8 cellular contexts compared by ENCODE assay signal in genomic region chr19:40801449-40802299, GRCh38. TPM values are rescaled to one million over a fixed set of nuclear protein-coding genes. Genes with fewer than 3 reads are reported as not detected.
DNase-seq lines count a peak whose midpoint lies in the region; ATAC-seq and TF ChIP-seq lines count a peak whose summit lies in the region.
"Had no signal": no experiment of that assay in that cellular context is flagged by ENCODE, and none has a peak within 500 bp of the region (broad histone marks: within the 10 kb centered on the region; RNA-seq: fewer than 3 reads in every experiment).

No MANE protein-coding gene starts in this region.

- no peaks in the 10 kb centered on the region for H3K27me3 Mint-ChIP-seq in activated T-helper 17 cell treated with anti-CD3 and anti-CD28 coated beads, Interleukin-2, amount 50 U/mL, for 72 hours
- H3K27me3 Mint-ChIP-seq in stimulated activated naive CD8-positive, alpha-beta T cell treated with anti-CD3 and anti-CD28 coated beads, Interleukin-15, amount 100 ng/mL, for 72 hours = no peaks in the 10 kb centered on the region

- H3K27ac Mint-ChIP-seq in activated T-helper 17 cell treated with anti-CD3 and anti-CD28 coated beads, Interleukin-2, amount 50 U/mL, for 72 hours = peak overlapping the region; percentile 89
- peak overlapping the region; percentile 89 to 97 for H3K27ac Mint-ChIP-seq in stimulated activated naive CD8-positive, alpha-beta T cell treated with anti-CD3 and anti-CD28 coated beads, Interleukin-15, amount 100 ng/mL, for 72 hours

- H3K27ac ChIP-seq in HEK293 (ENCODE audit: extremely low read depth, low read depth, low read length) = peak overlapping the region; percentile 67; the same call in 1 of the 2 replicates

- H3K4me3 ChIP-seq in HEK293 (ENCODE audit: low read depth, low read length) = no peak overlapping the region
- H3K4me3 ChIP-seq in iPS-18c (ENCODE audit: insufficient read depth, low read depth, low read length) = peak overlapping the region; percentile 20; the same call in 1 of the 2 replicates

- peaks cover 35 to 52% of the 10 kb centered on the region in 2 experiments for H3K36me3 ChIP-seq in HEK293 (ENCODE audit: control insufficient read depth in 2 of 2, insufficient read depth in 1 of 2, low read length in 2 of 2)

- peak overlapping the region; percentile 94 for H3K4me3 Mint-ChIP-seq in activated T-helper 17 cell treated with anti-CD3 and anti-CD28 coated beads, Interleukin-2, amount 50 U/mL, for 72 hours
- H3K4me3 Mint-ChIP-seq in stimulated activated naive CD8-positive, alpha-beta T cell treated with anti-CD3 and anti-CD28 coated beads, Interleukin-15, amount 100 ng/mL, for 72 hours = peak overlapping the region; percentile 99 to 100

- no peaks in the 10 kb centered on the region for H3K9me3 ChIP-seq in HEK293 (ENCODE audit: control insufficient read depth, insufficient read depth, low read depth, low read length)
- no peaks in the 10 kb centered on the region for H3K9me3 ChIP-seq in iPS-18c (ENCODE audit: control insufficient read depth, insufficient read depth, low read length)

- peaks cover 71% of the 10 kb centered on the region for H3K36me3 Mint-ChIP-seq in activated T-helper 17 cell treated with anti-CD3 and anti-CD28 coated beads, Interleukin-2, amount 50 U/mL, for 72 hours (ENCODE audit: low read depth)

- DNase-seq in stimulated activated naive CD8-positive, alpha-beta T cell treated with anti-CD3 and anti-CD28 coated beads, Interleukin-15, amount 100 ng/mL, for 72 hours = no peak
- DNase-seq in left lobe of liver (ENCODE audit: low spot score) = no peak

- TF ChIP-seq CTCF in HEK293 (tag by site-specific recombination; IDR thresholded peaks at IDR 0.05) = no peak

- H3K4me1 ChIP-seq in HEK293 (ENCODE audit: control insufficient read depth, insufficient read depth, low read length) = peaks cover 72% of the 10 kb centered on the region

- CTCF ChIA-PET in HEK293 (lab: Yijun Ruan, JAX) = interaction anchor here (0.8 to 1.1 kb wide), 5 partner anchors 8 to 174 kb away, joined by 3 to 4 read pairs (median 3); no protein-coding TSS in a partner anchor

- peaks cover 62% of the 10 kb centered on the region for H3K4me1 Mint-ChIP-seq in activated T-helper 17 cell treated with anti-CD3 and anti-CD28 coated beads, Interleukin-2, amount 50 U/mL, for 72 hours
- H3K4me1 Mint-ChIP-seq in stimulated activated naive CD8-positive, alpha-beta T cell treated with anti-CD3 and anti-CD28 coated beads, Interleukin-15, amount 100 ng/mL, for 72 hours = peaks cover 90% of the 10 kb centered on the region

- POLR2A ChIA-PET in HEK293 (lab: Yijun Ruan, JAX) = interaction anchor here (0.5 to 8.6 kb wide), 8 partner anchors 20 to 203 kb away, joined by 3 to 86 read pairs (median 6); partner anchors contain the start of genes ACTMAP, RAB4B and SNRPA

- ATAC-seq in activated T-helper 17 cell treated with anti-CD3 and anti-CD28 coated beads, Interleukin-2, amount 50 U/mL, for 72 hours (replicated peaks) = no peak
- ATAC-seq in stimulated activated naive CD8-positive, alpha-beta T cell treated with anti-CD3 and anti-CD28 coated beads, Interleukin-15, amount 100 ng/mL, for 72 hours = no peak
- no peak for ATAC-seq in HG03378 (IDR thresholded peaks at IDR 0.05; ENCODE audit: unreplicated experiment)
- ATAC-seq in GM19452 (IDR thresholded peaks at IDR 0.05; ENCODE audit: unreplicated experiment) = no peak
- no peak for ATAC-seq in left lobe of liver

- H3K9me3 Mint-ChIP-seq in activated T-helper 17 cell treated with anti-CD3 and anti-CD28 coated beads, Interleukin-2, amount 50 U/mL, for 72 hours = no peaks in the 10 kb centered on the region
- no peaks in the 10 kb centered on the region for H3K9me3 Mint-ChIP-seq in stimulated activated naive CD8-positive, alpha-beta T cell treated with anti-CD3 and anti-CD28 coated beads, Interleukin-15, amount 100 ng/mL, for 72 hours

TF ChIP-seq in HEK293, 187 proteins besides CTCF, POLR2A, EP300 and RAD21 (continues in another document):
- TF ChIP-seq ZBTB10 (tag by site-specific recombination; IDR thresholded peaks at IDR 0.05) (peak; percentile 56; the same call in 1 of the 2 replicates), FEZF1 (tag by site-specific recombination; IDR thresholded peaks at IDR 0.05) (no peak), ZFP3 (tag by site-specific recombination; IDR thresholded peaks at IDR 0.05; ENCODE audit: low read depth) (no peak), ZXDB (tag by site-specific recombination; IDR thresholded peaks at IDR 0.05) (0 out of 2 replicates have a peak, but pooled peaks have one; percentile 21), ZIC2 (tag by site-specific recombination; IDR thresholded peaks at IDR 0.05) (peak; percentile 68), KLF1 (tag by site-specific recombination; IDR thresholded peaks at IDR 0.05) (no peak), PATZ1 (tag by site-specific recombination; IDR thresholded peaks at IDR 0.05) (peak; percentile 23), SP3 (tag by site-specific recombination; IDR thresholded peaks at IDR 0.05) (0 out of 2 replicates have a peak, but pooled peaks have one; percentile 8), ZNF148 (tag by site-specific recombination; IDR thresholded peaks at IDR 0.05; ENCODE audit: borderline replicate concordance) (no peak), ZNF658 (tag by site-specific recombination; IDR thresholded peaks at IDR 0.05) (no peak), ZNF366 (tag by site-specific recombination; conservative IDR thresholded peaks at IDR 0.05) (peak; percentile 51; the same call in 1 of the 2 replicates)

RNA-seq across cellular contexts. Expression of gene EGLN2, which starts 2.7 kb away (rescaled TPM):
- 10 to 100 TPM; 78.1 to 86.8 TPM for total RNA-seq in activated T-helper 17 cell treated with anti-CD3 and anti-CD28 coated beads, Interleukin-2, amount 50 U/mL, for 72 hours
- 42.2 TPM for total RNA-seq in left lobe of liver

RNA-seq across cellular contexts. Expression of gene RAB4B, which starts 23.6 kb away (rescaled TPM):
- 10 to 100 TPM; 29.0 to 31.3 TPM for total RNA-seq in activated T-helper 17 cell treated with anti-CD3 and anti-CD28 coated beads, Interleukin-2, amount 50 U/mL, for 72 hours
- 9.0 TPM for total RNA-seq in left lobe of liver

RNA-seq across cellular contexts. Expression of gene MIA, which starts 26.4 kb away (rescaled TPM):
- 1 to 10 TPM in 1 of 2 donors, not detected in 1; 5.7 TPM for total RNA-seq in activated T-helper 17 cell treated with anti-CD3 and anti-CD28 coated beads, Interleukin-2, amount 50 U/mL, for 72 hours
- 0.43 TPM for total RNA-seq in left lobe of liver
- total RNA-seq: H7 had no signal

RNA-seq across cellular contexts. Expression of gene CYP2A6, which starts 48.6 kb away (rescaled TPM):
- not detected for total RNA-seq in activated T-helper 17 cell treated with anti-CD3 and anti-CD28 coated beads, Interleukin-2, amount 50 U/mL, for 72 hours
- 2,152 TPM for total RNA-seq in left lobe of liver
- total RNA-seq: H7 had no signal

RNA-seq across cellular contexts. Expression of gene SNRPA, which starts 50.7 kb away (rescaled TPM):
- total RNA-seq in activated T-helper 17 cell treated with anti-CD3 and anti-CD28 coated beads, Interleukin-2, amount 50 U/mL, for 72 hours = 100 to 1,000 TPM; 171 to 175 TPM
- 23.6 TPM for total RNA-seq in left lobe of liver
